1 cellular context compared by ENCODE assay signal in genomic region chr1:114388432-114389003, GRCh38.
TF ChIP-seq lines count a peak whose summit lies in the region.

No MANE protein-coding gene starts in this region.

TF ChIP-seq in K562, 482 proteins besides CTCF, POLR2A, EP300 and RAD21 (continued from another document and continues in another):
- TF ChIP-seq AFF4 (CRISPR knock-in tag; IDR thresholded peaks at IDR 0.05) (no peak), NEUROD1 (IDR thresholded peaks at IDR 0.05; ENCODE audit: borderline replicate concordance, low read depth, low read length, partially characterized antibody) (peak; percentile 33), HNRNPK (IDR thresholded peaks at IDR 0.05; ENCODE audit: low read depth, low read length, poor library complexity, severe bottlenecking) (no peak), ZNF239 (CRISPR knock-in tag; IDR thresholded peaks at IDR 0.05) (no peak; the same call in 1 of the 2 replicates), GABPB2 (CRISPR knock-in tag; conservative IDR thresholded peaks at IDR 0.05) (no peak), RHOXF2B (CRISPR knock-in tag; conservative IDR thresholded peaks at IDR 0.05) (no peak), ATF1 (CRISPR knock-in tag; IDR thresholded peaks at IDR 0.05) (no peak), ATF1 (tag; IDR thresholded peaks at IDR 0.05) (no peak), ZC3H4 (CRISPR knock-in tag; IDR thresholded peaks at IDR 0.05; ENCODE audit: borderline replicate concordance) (no peak), ZNF277 (CRISPR knock-in tag; IDR thresholded peaks at IDR 0.05; ENCODE audit: borderline replicate concordance) (no peak), STAG1 (CRISPR knock-in tag; IDR thresholded peaks at IDR 0.05; ENCODE audit: borderline replicate concordance) (no peak), KHSRP (IDR thresholded peaks at IDR 0.05) (peak; percentile 33; the same call in 1 of the 2 replicates), TFAM (CRISPR knock-in tag; conservative IDR thresholded peaks at IDR 0.05) (no peak), PKNOX1 (IDR thresholded peaks at IDR 0.05) (peak; percentile 97), ZNF347 (CRISPR knock-in tag; IDR thresholded peaks at IDR 0.05; ENCODE audit: low read depth) (no peak), RFX5 (IDR thresholded peaks at IDR 0.05; ENCODE audit: low read depth, low read length) (no peak), RCOR1 (IDR thresholded peaks at IDR 0.05; ENCODE audit: borderline replicate concordance in 1 of 2, low read depth in 2 of 2, low read length in 2 of 2) (peak; percentile 7 to 97; a peak in 3 of 4 replicates), POLR2AphosphoS2 (IDR thresholded peaks at IDR 0.05; ENCODE audit: low read length) (no peak), ZNF589 (CRISPR knock-in tag; IDR thresholded peaks at IDR 0.05; ENCODE audit: low read depth) (no peak), PHB2 (IDR thresholded peaks at IDR 0.05; ENCODE audit: low read depth) (peak; percentile 56; the same call in 1 of the 2 replicates), TAF7 (tag; IDR thresholded peaks at IDR 0.05) (no peak), SRSF3 (IDR thresholded peaks at IDR 0.05; ENCODE audit: insufficient read depth, low read length) (no peak), CBX3 (IDR thresholded peaks at IDR 0.05; ENCODE audit: borderline replicate concordance in 1 of 2, low read length in 2 of 2) (peak in 1 of 2 experiments; percentile 40; a peak in 1 of 3 replicates), GTF2A2 (tag; IDR thresholded peaks at IDR 0.05) (no peak), ZNF561 (CRISPR knock-in tag; conservative IDR thresholded peaks at IDR 0.05) (no peak), PCBP1 (IDR thresholded peaks at IDR 0.05; ENCODE audit: low read depth, low read length, poor library complexity, severe bottlenecking) (no peak), HCFC1 (IDR thresholded peaks at IDR 0.05; ENCODE audit: low read depth, low read length) (no peak), CBX1 (IDR thresholded peaks at IDR 0.05; ENCODE audit: low read depth) (no peak), PCBP2 (IDR thresholded peaks at IDR 0.05; ENCODE audit: low read depth, low read length, poor library complexity, severe bottlenecking) (no peak), CTBP1 (IDR thresholded peaks at IDR 0.05; ENCODE audit: borderline replicate concordance) (peak; percentile 52; the same call in 1 of the 2 replicates), KDM1A (IDR thresholded peaks at IDR 0.05) (peak; percentile 95 to 97), DMBX1 (CRISPR knock-in tag; IDR thresholded peaks at IDR 0.05; ENCODE audit: borderline replicate concordance) (peak; percentile 54; the same call in 1 of the 2 replicates), RFX7 (CRISPR knock-in tag; IDR thresholded peaks at IDR 0.05) (no peak), SMARCA4 (IDR thresholded peaks at IDR 0.05) (peak; percentile 98), SUPT5H (IDR thresholded peaks at IDR 0.05) (0 out of 2 replicates have a peak, but pooled peaks have one; percentile 38), ZNF263 (CRISPR knock-in tag; IDR thresholded peaks at IDR 0.05; ENCODE audit: borderline replicate concordance) (no peak), POLR3A (IDR thresholded peaks at IDR 0.05; ENCODE audit: borderline replicate concordance, extremely low read depth, insufficient read depth, insufficient read length) (no peak), PPARD (CRISPR knock-in tag; IDR thresholded peaks at IDR 0.05) (no peak), KAT2B (IDR thresholded peaks at IDR 0.05; ENCODE audit: low read depth, low read length) (no peak)
- TF ChIP-seq, protein P1, sequence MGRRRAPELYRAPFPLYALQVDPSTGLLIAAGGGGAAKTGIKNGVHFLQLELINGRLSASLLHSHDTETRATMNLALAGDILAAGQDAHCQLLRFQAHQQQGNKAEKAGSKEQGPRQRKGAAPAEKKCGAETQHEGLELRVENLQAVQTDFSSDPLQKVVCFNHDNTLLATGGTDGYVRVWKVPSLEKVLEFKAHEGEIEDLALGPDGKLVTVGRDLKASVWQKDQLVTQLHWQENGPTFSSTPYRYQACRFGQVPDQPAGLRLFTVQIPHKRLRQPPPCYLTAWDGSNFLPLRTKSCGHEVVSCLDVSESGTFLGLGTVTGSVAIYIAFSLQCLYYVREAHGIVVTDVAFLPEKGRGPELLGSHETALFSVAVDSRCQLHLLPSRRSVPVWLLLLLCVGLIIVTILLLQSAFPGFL (CRISPR knock-in tag; IDR thresholded peaks at IDR 0.05): no peak
- TF ChIP-seq, protein P2, sequence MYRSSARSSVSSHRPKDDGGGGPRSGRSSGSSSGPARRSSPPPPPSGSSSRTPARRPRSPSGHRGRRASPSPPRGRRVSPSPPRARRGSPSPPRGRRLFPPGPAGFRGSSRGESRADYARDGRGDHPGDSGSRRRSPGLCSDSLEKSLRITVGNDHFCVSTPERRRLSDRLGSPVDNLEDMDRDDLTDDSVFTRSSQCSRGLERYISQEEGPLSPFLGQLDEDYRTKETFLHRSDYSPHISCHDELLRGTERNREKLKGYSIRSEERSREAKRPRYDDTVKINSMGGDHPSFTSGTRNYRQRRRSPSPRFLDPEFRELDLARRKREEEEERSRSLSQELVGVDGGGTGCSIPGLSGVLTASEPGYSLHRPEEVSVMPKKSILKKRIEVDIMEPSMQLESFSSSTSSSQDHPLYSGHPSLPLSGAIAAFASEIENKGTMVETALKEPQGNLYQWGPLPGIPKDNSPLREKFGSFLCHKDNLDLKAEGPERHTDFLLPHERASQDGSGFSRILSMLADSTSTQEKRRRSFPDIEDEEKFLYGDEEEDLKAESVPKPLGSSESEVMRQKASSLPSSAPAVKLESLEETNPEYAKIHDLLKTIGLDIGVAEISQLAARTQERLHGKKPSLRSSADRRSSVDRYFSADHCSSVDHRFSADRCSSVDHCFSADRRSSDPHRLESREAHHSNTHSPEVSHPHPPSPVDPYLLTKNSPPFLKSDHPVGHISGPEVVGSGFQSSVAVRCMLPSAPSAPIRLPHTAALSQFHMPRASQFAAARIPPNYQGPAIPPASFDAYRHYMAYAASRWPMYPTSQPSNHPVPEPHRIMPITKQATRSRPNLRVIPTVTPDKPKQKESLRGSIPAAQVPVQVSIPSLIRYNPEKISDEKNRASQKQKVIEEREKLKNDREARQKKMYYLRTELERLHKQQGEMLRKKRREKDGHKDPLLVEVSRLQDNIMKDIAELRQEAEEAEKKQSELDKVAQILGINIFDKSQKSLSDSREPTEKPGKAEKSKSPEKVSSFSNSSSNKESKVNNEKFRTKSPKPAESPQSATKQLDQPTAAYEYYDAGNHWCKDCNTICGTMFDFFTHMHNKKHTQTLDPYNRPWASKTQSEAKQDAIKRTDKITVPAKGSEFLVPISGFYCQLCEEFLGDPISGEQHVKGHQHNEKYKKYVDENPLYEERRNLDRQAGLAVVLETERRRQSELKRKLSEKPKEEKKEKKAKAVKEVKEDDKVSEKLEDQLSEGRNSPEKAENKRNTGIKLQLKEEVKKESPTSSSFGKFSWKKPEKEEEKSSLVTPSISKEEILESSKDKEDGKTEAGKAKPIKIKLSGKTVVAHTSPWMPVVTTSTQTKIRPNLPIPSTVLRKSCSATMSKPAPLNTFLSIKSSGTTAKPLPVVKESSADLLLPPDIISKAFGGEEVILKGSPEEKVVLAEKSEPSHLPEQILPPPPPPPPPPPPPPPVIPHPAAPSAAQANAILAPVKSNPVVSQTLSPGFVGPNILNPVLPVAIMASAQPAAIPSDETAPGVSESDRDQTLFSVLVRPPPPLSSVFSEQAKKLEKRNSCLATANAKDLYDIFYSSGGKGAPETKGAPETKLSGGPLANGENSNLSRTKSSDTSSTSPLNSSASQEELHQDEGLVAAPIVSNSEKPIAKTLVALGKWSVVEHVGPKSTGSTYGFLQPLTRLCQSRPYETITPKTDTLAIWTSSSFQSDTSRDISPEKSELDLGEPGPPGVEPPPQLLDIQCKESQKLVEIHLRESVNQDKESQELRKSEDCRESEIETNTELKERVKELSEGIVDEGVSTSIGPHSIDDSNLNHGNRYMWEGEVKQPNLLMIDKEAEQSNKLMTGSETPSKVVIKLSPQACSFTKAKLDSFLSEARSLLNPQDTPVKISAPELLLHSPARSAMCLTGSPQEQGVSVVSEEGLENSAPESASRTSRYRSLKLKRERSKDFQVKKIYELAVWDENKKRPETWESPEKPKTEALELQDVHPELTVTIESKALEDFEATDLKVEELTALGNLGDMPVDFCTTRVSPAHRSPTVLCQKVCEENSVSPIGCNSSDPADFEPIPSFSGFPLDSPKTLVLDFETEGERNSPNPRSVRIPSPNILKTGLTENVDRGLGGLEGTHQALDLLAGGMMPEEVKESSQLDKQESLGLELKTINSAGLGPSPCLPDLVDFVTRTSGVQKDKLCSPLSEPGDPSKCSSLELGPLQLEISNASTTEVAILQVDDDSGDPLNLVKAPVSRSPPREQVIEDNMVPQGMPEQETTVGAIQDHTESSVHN (IDR thresholded peaks at IDR 0.05; ENCODE audit: borderline replicate concordance in 1 of 2, low read depth in 1 of 2): 0 out of 4 replicates have a peak, but pooled peaks of 1 of the 2 experiments have one; percentile 35
- TF ChIP-seq, protein P3, sequence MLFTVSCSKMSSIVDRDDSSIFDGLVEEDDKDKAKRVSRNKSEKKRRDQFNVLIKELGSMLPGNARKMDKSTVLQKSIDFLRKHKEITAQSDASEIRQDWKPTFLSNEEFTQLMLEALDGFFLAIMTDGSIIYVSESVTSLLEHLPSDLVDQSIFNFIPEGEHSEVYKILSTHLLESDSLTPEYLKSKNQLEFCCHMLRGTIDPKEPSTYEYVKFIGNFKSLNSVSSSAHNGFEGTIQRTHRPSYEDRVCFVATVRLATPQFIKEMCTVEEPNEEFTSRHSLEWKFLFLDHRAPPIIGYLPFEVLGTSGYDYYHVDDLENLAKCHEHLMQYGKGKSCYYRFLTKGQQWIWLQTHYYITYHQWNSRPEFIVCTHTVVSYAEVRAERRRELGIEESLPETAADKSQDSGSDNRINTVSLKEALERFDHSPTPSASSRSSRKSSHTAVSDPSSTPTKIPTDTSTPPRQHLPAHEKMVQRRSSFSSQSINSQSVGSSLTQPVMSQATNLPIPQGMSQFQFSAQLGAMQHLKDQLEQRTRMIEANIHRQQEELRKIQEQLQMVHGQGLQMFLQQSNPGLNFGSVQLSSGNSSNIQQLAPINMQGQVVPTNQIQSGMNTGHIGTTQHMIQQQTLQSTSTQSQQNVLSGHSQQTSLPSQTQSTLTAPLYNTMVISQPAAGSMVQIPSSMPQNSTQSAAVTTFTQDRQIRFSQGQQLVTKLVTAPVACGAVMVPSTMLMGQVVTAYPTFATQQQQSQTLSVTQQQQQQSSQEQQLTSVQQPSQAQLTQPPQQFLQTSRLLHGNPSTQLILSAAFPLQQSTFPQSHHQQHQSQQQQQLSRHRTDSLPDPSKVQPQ (CRISPR knock-in tag; IDR thresholded peaks at IDR 0.05; ENCODE audit: borderline replicate concordance): no peak
- TF ChIP-seq, protein P4, sequence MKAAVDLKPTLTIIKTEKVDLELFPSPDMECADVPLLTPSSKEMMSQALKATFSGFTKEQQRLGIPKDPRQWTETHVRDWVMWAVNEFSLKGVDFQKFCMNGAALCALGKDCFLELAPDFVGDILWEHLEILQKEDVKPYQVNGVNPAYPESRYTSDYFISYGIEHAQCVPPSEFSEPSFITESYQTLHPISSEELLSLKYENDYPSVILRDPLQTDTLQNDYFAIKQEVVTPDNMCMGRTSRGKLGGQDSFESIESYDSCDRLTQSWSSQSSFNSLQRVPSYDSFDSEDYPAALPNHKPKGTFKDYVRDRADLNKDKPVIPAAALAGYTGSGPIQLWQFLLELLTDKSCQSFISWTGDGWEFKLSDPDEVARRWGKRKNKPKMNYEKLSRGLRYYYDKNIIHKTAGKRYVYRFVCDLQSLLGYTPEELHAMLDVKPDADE (conservative IDR thresholded peaks at IDR 0.05; ENCODE audit: control insufficient read depth, low read depth, low read length): no peak
